Comparison of ENCODE assay signal across 1 cellular context in the genomic region with DNA sequence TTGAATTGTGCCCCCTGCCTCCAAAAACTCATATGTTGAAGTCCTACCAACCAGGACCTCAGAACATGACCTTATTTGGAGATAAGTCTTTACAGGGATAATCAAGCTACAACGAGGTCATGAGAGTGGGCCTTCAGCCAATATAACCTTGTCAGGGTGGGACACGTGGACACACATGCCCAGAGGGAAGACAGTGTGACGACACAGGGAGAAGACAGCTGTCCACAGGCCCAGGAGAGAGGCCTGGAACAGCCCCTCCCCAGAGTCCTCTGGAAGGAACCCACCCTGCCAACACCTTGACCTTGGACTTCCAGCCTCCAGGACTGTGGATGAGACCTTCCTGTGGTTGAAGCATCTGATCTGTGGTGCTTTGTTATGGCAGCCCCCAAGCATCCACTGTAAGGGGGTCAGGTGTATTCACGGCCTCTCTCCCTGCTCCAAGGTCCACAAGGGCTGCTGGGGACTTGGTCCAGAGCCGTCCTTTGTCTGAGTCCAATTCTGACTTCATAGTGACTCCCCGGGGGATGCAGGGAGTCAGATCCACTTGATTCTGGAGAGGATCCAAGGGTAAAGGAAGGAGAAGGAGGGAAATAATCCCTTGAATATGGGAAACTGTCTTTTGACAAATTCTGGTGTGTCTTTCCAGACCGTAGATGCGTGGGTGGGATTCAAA.
TF ChIP-seq lines count a peak whose summit lies in the region.

No MANE protein-coding gene starts in this region.

TF ChIP-seq in K562, 482 proteins besides CTCF, POLR2A, EP300 and RAD21 (continues in another document):
- TF ChIP-seq ZNF134 (CRISPR knock-in tag; conservative IDR thresholded peaks at IDR 0.05) (no peak), SIN3B (IDR thresholded peaks at IDR 0.05; ENCODE audit: low read depth) (no peak), TEAD2 (tag; IDR thresholded peaks at IDR 0.05) (no peak), BRF1 (IDR thresholded peaks at IDR 0.05; ENCODE audit: borderline replicate concordance, extremely low read depth, insufficient read length) (no peak), KLF10 (CRISPR knock-in tag; IDR thresholded peaks at IDR 0.05) (no peak), NFIC (IDR thresholded peaks at IDR 0.05) (0 out of 2 replicates have a peak, but pooled peaks have one; percentile 7), SRSF3 (IDR thresholded peaks at IDR 0.05; ENCODE audit: insufficient read depth, low read length) (no peak), ZNF76 (CRISPR knock-in tag; IDR thresholded peaks at IDR 0.05; ENCODE audit: borderline replicate concordance) (no peak), ZNF311 (CRISPR knock-in tag; IDR thresholded peaks at IDR 0.05) (no peak), FOXK2 (conservative IDR thresholded peaks at IDR 0.05 in 1 of 2, IDR thresholded peaks at IDR 0.05 in 1 of 2; ENCODE audit: low read depth in 2 of 2) (no peak), NONO (IDR thresholded peaks at IDR 0.05; ENCODE audit: low read depth in 2 of 2, low read length in 1 of 2) (no peak), NRF1 (conservative IDR thresholded peaks at IDR 0.05 in 1 of 2, IDR thresholded peaks at IDR 0.05 in 1 of 2) (no peak), ZNF140 (CRISPR knock-in tag; IDR thresholded peaks at IDR 0.05) (no peak), THRAP3 (IDR thresholded peaks at IDR 0.05; ENCODE audit: borderline replicate concordance) (no peak), SRF (CRISPR knock-in tag; IDR thresholded peaks at IDR 0.05) (peak in 1 of 2 experiments; percentile 75; a peak in 1 of 4 replicates), TOE1 (IDR thresholded peaks at IDR 0.05; ENCODE audit: borderline replicate concordance) (no peak), TOE1 (CRISPR knock-in tag; IDR thresholded peaks at IDR 0.05; ENCODE audit: borderline replicate concordance, low read depth) (no peak), ZNF197 (CRISPR knock-in tag; IDR thresholded peaks at IDR 0.05; ENCODE audit: low read depth) (no peak), ZNF232 (CRISPR knock-in tag; IDR thresholded peaks at IDR 0.05) (no peak), HEY1 (CRISPR knock-in tag; IDR thresholded peaks at IDR 0.05; ENCODE audit: borderline replicate concordance) (no peak), MYC (IDR thresholded peaks at IDR 0.05; ENCODE audit: low read depth, low read length) (no peak), MYC (CRISPR knock-in tag; IDR thresholded peaks at IDR 0.05; ENCODE audit: borderline replicate concordance, low read depth) (no peak), NCOA6 (IDR thresholded peaks at IDR 0.05) (no peak)
- TF ChIP-seq, protein P1, sequence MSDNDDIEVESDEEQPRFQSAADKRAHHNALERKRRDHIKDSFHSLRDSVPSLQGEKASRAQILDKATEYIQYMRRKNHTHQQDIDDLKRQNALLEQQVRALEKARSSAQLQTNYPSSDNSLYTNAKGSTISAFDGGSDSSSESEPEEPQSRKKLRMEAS (CRISPR knock-in tag; IDR thresholded peaks at IDR 0.05): no peak
- TF ChIP-seq, protein P2, sequence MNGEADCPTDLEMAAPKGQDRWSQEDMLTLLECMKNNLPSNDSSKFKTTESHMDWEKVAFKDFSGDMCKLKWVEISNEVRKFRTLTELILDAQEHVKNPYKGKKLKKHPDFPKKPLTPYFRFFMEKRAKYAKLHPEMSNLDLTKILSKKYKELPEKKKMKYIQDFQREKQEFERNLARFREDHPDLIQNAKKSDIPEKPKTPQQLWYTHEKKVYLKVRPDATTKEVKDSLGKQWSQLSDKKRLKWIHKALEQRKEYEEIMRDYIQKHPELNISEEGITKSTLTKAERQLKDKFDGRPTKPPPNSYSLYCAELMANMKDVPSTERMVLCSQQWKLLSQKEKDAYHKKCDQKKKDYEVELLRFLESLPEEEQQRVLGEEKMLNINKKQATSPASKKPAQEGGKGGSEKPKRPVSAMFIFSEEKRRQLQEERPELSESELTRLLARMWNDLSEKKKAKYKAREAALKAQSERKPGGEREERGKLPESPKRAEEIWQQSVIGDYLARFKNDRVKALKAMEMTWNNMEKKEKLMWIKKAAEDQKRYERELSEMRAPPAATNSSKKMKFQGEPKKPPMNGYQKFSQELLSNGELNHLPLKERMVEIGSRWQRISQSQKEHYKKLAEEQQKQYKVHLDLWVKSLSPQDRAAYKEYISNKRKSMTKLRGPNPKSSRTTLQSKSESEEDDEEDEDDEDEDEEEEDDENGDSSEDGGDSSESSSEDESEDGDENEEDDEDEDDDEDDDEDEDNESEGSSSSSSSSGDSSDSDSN (IDR thresholded peaks at IDR 0.05; ENCODE audit: borderline replicate concordance in 1 of 2, low read depth in 2 of 2, low read length in 2 of 2): no peak
- TF ChIP-seq, protein P3, sequence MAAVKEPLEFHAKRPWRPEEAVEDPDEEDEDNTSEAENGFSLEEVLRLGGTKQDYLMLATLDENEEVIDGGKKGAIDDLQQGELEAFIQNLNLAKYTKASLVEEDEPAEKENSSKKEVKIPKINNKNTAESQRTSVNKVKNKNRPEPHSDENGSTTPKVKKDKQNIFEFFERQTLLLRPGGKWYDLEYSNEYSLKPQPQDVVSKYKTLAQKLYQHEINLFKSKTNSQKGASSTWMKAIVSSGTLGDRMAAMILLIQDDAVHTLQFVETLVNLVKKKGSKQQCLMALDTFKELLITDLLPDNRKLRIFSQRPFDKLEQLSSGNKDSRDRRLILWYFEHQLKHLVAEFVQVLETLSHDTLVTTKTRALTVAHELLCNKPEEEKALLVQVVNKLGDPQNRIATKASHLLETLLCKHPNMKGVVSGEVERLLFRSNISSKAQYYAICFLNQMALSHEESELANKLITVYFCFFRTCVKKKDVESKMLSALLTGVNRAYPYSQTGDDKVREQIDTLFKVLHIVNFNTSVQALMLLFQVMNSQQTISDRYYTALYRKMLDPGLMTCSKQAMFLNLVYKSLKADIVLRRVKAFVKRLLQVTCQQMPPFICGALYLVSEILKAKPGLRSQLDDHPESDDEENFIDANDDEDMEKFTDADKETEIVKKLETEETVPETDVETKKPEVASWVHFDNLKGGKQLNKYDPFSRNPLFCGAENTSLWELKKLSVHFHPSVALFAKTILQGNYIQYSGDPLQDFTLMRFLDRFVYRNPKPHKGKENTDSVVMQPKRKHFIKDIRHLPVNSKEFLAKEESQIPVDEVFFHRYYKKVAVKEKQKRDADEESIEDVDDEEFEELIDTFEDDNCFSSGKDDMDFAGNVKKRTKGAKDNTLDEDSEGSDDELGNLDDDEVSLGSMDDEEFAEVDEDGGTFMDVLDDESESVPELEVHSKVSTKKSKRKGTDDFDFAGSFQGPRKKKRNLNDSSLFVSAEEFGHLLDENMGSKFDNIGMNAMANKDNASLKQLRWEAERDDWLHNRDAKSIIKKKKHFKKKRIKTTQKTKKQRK (IDR thresholded peaks at IDR 0.05; ENCODE audit: borderline replicate concordance, low read depth, low read length): no peak
- TF ChIP-seq, protein P4, sequence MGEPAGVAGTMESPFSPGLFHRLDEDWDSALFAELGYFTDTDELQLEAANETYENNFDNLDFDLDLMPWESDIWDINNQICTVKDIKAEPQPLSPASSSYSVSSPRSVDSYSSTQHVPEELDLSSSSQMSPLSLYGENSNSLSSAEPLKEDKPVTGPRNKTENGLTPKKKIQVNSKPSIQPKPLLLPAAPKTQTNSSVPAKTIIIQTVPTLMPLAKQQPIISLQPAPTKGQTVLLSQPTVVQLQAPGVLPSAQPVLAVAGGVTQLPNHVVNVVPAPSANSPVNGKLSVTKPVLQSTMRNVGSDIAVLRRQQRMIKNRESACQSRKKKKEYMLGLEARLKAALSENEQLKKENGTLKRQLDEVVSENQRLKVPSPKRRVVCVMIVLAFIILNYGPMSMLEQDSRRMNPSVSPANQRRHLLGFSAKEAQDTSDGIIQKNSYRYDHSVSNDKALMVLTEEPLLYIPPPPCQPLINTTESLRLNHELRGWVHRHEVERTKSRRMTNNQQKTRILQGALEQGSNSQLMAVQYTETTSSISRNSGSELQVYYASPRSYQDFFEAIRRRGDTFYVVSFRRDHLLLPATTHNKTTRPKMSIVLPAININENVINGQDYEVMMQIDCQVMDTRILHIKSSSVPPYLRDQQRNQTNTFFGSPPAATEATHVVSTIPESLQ (CRISPR knock-in tag; IDR thresholded peaks at IDR 0.05): no peak
- TF ChIP-seq, protein P5, sequence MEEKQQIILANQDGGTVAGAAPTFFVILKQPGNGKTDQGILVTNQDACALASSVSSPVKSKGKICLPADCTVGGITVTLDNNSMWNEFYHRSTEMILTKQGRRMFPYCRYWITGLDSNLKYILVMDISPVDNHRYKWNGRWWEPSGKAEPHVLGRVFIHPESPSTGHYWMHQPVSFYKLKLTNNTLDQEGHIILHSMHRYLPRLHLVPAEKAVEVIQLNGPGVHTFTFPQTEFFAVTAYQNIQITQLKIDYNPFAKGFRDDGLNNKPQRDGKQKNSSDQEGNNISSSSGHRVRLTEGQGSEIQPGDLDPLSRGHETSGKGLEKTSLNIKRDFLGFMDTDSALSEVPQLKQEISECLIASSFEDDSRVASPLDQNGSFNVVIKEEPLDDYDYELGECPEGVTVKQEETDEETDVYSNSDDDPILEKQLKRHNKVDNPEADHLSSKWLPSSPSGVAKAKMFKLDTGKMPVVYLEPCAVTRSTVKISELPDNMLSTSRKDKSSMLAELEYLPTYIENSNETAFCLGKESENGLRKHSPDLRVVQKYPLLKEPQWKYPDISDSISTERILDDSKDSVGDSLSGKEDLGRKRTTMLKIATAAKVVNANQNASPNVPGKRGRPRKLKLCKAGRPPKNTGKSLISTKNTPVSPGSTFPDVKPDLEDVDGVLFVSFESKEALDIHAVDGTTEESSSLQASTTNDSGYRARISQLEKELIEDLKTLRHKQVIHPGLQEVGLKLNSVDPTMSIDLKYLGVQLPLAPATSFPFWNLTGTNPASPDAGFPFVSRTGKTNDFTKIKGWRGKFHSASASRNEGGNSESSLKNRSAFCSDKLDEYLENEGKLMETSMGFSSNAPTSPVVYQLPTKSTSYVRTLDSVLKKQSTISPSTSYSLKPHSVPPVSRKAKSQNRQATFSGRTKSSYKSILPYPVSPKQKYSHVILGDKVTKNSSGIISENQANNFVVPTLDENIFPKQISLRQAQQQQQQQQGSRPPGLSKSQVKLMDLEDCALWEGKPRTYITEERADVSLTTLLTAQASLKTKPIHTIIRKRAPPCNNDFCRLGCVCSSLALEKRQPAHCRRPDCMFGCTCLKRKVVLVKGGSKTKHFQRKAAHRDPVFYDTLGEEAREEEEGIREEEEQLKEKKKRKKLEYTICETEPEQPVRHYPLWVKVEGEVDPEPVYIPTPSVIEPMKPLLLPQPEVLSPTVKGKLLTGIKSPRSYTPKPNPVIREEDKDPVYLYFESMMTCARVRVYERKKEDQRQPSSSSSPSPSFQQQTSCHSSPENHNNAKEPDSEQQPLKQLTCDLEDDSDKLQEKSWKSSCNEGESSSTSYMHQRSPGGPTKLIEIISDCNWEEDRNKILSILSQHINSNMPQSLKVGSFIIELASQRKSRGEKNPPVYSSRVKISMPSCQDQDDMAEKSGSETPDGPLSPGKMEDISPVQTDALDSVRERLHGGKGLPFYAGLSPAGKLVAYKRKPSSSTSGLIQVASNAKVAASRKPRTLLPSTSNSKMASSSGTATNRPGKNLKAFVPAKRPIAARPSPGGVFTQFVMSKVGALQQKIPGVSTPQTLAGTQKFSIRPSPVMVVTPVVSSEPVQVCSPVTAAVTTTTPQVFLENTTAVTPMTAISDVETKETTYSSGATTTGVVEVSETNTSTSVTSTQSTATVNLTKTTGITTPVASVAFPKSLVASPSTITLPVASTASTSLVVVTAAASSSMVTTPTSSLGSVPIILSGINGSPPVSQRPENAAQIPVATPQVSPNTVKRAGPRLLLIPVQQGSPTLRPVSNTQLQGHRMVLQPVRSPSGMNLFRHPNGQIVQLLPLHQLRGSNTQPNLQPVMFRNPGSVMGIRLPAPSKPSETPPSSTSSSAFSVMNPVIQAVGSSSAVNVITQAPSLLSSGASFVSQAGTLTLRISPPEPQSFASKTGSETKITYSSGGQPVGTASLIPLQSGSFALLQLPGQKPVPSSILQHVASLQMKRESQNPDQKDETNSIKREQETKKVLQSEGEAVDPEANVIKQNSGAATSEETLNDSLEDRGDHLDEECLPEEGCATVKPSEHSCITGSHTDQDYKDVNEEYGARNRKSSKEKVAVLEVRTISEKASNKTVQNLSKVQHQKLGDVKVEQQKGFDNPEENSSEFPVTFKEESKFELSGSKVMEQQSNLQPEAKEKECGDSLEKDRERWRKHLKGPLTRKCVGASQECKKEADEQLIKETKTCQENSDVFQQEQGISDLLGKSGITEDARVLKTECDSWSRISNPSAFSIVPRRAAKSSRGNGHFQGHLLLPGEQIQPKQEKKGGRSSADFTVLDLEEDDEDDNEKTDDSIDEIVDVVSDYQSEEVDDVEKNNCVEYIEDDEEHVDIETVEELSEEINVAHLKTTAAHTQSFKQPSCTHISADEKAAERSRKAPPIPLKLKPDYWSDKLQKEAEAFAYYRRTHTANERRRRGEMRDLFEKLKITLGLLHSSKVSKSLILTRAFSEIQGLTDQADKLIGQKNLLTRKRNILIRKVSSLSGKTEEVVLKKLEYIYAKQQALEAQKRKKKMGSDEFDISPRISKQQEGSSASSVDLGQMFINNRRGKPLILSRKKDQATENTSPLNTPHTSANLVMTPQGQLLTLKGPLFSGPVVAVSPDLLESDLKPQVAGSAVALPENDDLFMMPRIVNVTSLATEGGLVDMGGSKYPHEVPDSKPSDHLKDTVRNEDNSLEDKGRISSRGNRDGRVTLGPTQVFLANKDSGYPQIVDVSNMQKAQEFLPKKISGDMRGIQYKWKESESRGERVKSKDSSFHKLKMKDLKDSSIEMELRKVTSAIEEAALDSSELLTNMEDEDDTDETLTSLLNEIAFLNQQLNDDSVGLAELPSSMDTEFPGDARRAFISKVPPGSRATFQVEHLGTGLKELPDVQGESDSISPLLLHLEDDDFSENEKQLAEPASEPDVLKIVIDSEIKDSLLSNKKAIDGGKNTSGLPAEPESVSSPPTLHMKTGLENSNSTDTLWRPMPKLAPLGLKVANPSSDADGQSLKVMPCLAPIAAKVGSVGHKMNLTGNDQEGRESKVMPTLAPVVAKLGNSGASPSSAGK (IDR thresholded peaks at IDR 0.05): peak; percentile 57; the same call in 1 of the 2 replicates
- TF ChIP-seq, protein P6, sequence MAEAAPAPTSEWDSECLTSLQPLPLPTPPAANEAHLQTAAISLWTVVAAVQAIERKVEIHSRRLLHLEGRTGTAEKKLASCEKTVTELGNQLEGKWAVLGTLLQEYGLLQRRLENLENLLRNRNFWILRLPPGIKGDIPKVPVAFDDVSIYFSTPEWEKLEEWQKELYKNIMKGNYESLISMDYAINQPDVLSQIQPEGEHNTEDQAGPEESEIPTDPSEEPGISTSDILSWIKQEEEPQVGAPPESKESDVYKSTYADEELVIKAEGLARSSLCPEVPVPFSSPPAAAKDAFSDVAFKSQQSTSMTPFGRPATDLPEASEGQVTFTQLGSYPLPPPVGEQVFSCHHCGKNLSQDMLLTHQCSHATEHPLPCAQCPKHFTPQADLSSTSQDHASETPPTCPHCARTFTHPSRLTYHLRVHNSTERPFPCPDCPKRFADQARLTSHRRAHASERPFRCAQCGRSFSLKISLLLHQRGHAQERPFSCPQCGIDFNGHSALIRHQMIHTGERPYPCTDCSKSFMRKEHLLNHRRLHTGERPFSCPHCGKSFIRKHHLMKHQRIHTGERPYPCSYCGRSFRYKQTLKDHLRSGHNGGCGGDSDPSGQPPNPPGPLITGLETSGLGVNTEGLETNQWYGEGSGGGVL (CRISPR knock-in tag; IDR thresholded peaks at IDR 0.05): no peak
- TF ChIP-seq, protein P7, sequence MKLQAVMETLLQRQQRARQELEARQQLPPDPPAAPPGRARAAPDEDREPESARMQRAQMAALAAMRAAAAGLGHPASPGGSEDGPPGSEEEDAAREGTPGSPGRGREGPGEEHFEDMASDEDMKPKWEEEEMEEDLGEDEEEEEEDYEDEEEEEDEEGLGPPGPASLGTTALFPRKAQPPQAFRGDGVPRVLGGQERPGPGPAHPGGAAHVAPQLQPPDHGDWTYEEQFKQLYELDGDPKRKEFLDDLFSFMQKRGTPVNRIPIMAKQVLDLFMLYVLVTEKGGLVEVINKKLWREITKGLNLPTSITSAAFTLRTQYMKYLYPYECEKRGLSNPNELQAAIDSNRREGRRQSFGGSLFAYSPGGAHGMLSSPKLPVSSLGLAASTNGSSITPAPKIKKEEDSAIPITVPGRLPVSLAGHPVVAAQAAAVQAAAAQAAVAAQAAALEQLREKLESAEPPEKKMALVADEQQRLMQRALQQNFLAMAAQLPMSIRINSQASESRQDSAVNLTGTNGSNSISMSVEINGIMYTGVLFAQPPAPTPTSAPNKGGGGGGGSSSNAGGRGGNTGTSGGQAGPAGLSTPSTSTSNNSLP (IDR thresholded peaks at IDR 0.05; ENCODE audit: borderline replicate concordance, low read depth, low read length): no peak
